In the genomic region with DNA sequence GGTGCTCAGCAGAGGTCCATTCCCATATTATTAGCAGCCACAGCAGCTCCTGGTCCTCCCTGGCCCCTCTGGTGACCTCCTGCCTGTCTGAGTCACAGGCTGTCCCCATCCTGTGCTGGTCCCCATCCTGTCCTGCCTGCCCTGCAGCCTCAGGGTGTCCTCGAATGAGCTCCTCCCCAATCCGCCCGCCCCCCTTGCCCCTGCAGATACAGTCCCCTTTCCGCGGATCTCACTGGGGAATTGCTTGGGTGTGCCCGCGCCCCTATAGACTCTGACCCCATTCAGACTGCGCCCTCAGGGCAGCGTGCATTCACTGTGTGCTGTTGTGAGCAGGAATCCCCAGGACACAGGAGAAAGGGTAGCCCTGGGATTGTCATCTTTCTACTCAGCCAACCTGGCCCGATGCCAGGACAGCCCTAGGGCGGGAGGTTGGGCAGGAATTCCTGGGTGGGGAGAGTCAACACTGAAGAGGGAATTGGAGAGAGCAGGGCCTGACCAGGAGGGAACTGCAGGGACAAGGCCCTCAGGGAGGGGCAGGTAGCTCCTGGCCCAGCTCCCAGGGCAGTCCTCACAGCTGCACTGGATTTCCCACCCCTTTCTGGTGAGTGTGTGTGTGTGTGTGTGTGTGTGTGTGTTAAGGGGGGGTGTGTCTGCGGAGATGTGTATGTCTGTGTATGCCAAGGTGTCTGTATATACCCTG, we compare ENCODE assay signal across 10 cellular contexts. TPM values are rescaled to one million over a fixed set of nuclear protein-coding genes. Genes with fewer than 3 reads are reported as not detected.
A peak's percentile ranks its signal among the peaks of the same experiment; 100 is the strongest.
DNase-seq lines count a peak whose midpoint lies in the region; ATAC-seq and TF ChIP-seq lines count a peak whose summit lies in the region.
"Had no signal": no experiment of that assay in that cellular context is flagged by ENCODE, and none has a peak within 500 bp of the region (broad histone marks: within the 10 kb centered on the region; RNA-seq: fewer than 3 reads in every experiment).

No MANE protein-coding gene starts in this region.

- H3K4me3 ChIP-seq in brain microvascular endothelial cell (ENCODE audit: low read depth, low read length): no peak overlapping the region

- H3K27ac ChIP-seq in brain microvascular endothelial cell: no peak overlapping the region

- in situ Hi-C loops in brain microvascular endothelial cell (cut with HindIII; ENCODE audit: low pct_ligation_motif_present, low sequenced_read_pairs): no loop called here

- DNase-seq in DMS 273 treated with DMSO at 0.1 percent for 48 hours (lab: John Stamatoyannopoulos, UW): peak; percentile 17
- peak; percentile 63 for DNase-seq in NCI-H2081 treated with DMSO at 0.1 percent for 48 hours (lab: John Stamatoyannopoulos, UW)
- peak; percentile 27 for DNase-seq in brain microvascular endothelial cell
- peak; percentile 36 to 43 for DNase-seq in lung microvascular endothelial cell (ENCODE audit: low read depth in 2 of 2)
- DNase-seq in cerebellum (ENCODE audit: low spot score): no peak
- no peak for DNase-seq in stimulated activated naive CD4-positive, alpha-beta T cell (lab: John Stamatoyannopoulos, UW)
- no peak for DNase-seq in medulla oblongata (ENCODE audit: extremely low spot score)
- DNase-seq: activated CD8-positive, alpha-beta T cell treated with anti-CD3 and anti-CD28 coated beads, Interleukin-2, amount 10 ng/mL, durations not matched to agents 7 days and 5 days; hypothalamus had no signal

- ATAC-seq in GM18498 (IDR thresholded peaks at IDR 0.05; ENCODE audit: unreplicated experiment): no peak
- ATAC-seq: activated CD8-positive, alpha-beta T cell treated with anti-CD3 and anti-CD28 coated beads, Interleukin-2, amount 10 ng/mL, durations not matched to agents 7 days and 5 days had no signal

- no peaks in the 10 kb centered on the region for H3K36me3 ChIP-seq in brain microvascular endothelial cell (replicated peaks)

- no peaks in the 10 kb centered on the region for H3K27me3 ChIP-seq in brain microvascular endothelial cell (replicated peaks)

- TF ChIP-seq CTCF in brain microvascular endothelial cell (IDR thresholded peaks at IDR 0.05; ENCODE audit: low read depth, low read length, missing control alignments): no peak

RNA-seq across cellular contexts. Expression of a gene that starts 1.1 kb away (rescaled TPM):
- not detected in 2 replicates for total RNA-seq in lung microvascular endothelial cell
- total RNA-seq in cerebellum: not detected
- total RNA-seq: activated CD8-positive, alpha-beta T cell treated with anti-CD3 and anti-CD28 coated beads, Interleukin-2, amount 10 ng/mL, durations not matched to agents 7 days and 5 days had no signal

RNA-seq across cellular contexts. Expression of a gene that starts 12.5 kb away (rescaled TPM):
- total RNA-seq in lung microvascular endothelial cell: not detected in 2 replicates
- not detected for total RNA-seq in cerebellum
- total RNA-seq: activated CD8-positive, alpha-beta T cell treated with anti-CD3 and anti-CD28 coated beads, Interleukin-2, amount 10 ng/mL, durations not matched to agents 7 days and 5 days had no signal

Comparison
In these comparisons a context has a peak if more than half of its experiments do, and no peak if none do; other contexts are left out.
1. DNase-seq: peak in DMS 273 treated with DMSO at 0.1 percent for 48 hours (single experiment), NCI-H2081 treated with DMSO at 0.1 percent for 48 hours (single experiment), brain microvascular endothelial cell (single experiment) and lung microvascular endothelial cell (2 of 2); none in cerebellum (single experiment), stimulated activated naive CD4-positive, alpha-beta T cell (0 of 6) and medulla oblongata (single experiment).